In genomic region chr3:48129921-48130320, GRCh38 we compare ENCODE assay signal across 17 cellular contexts. TPM values are rescaled to one million over a fixed set of nuclear protein-coding genes. Genes with fewer than 3 reads are reported as not detected.
DNase-seq lines count a peak whose midpoint lies in the region; ATAC-seq and TF ChIP-seq lines count a peak whose summit lies in the region.
"Had no signal": no experiment of that assay in that cellular context is flagged by ENCODE, and none has a peak within 500 bp of the region (broad histone marks: within the 10 kb centered on the region; RNA-seq: fewer than 3 reads in every experiment).

No MANE protein-coding gene starts in this region.

- no peaks in the 10 kb centered on the region for H3K27me3 Mint-ChIP-seq in activated T-helper 17 cell treated with anti-CD3 and anti-CD28 coated beads, Interleukin-2, amount 50 U/mL, for 72 hours
- H3K27me3 Mint-ChIP-seq: activated CD4-positive, alpha-beta memory T cell treated with anti-CD3 and anti-CD28 coated beads, Interleukin-2, amount 10 ng/mL, durations not matched to agents 7 days and 5 days; effector memory CD8-positive, alpha-beta T cell had no signal

- H3K9me3 Mint-ChIP-seq in activated T-helper 17 cell treated with anti-CD3 and anti-CD28 coated beads, Interleukin-2, amount 50 U/mL, for 72 hours, result no peaks in the 10 kb centered on the region
- H3K9me3 Mint-ChIP-seq: activated CD4-positive, alpha-beta memory T cell treated with anti-CD3 and anti-CD28 coated beads, Interleukin-2, amount 10 ng/mL, durations not matched to agents 7 days and 5 days; activated naive CD4-positive, alpha-beta T cell treated with anti-CD3 and anti-CD28 coated beads, Interleukin-2, amount 50 U/mL, for 72 hours; effector memory CD8-positive, alpha-beta T cell; T-helper 1 cell treated with Interleukin-12 subunit alpha and Interleukin-12 subunit beta and Interleukin-4 antibody, amounts not matched to agents 30 μg/mL and 1 μg/mL, for 36 hours had no signal

- no peak for TF ChIP-seq CTCF in heart right ventricle (IDR thresholded peaks at IDR 0.05)
- no peak for TF ChIP-seq CTCF in foreskin fibroblast (IDR thresholded peaks at IDR 0.05; ENCODE audit: low read depth, low read length)

- no peak overlapping the region for H3K9ac ChIP-seq in neuronal stem cell (ENCODE audit: low read depth, low read length, poor library complexity)
- H3K9ac ChIP-seq: KMS-11 had no signal

- no peak overlapping the region for H4K8ac ChIP-seq in neuronal stem cell (ENCODE audit: low read depth, low read length)

- no peak overlapping the region for H2BK12ac ChIP-seq in neuronal stem cell (ENCODE audit: low read length)

- DNase-seq in heart right ventricle, result no peak
- DNase-seq in left ventricle myocardium superior, result no peak
- peak; percentile 56 to 61 for DNase-seq in foreskin fibroblast
- DNase-seq in neuronal stem cell (ENCODE audit: low spot score), result no peak
- DNase-seq in HK-2 (ENCODE audit: unreplicated experiment), result no peak
- DNase-seq: activated CD4-positive, alpha-beta memory T cell treated with anti-CD3 and anti-CD28 coated beads, Interleukin-2, amount 10 ng/mL, durations not matched to agents 7 days and 5 days; effector memory CD8-positive, alpha-beta T cell; NCI-H2029 treated with DMSO at 0.1 percent for 48 hours; stimulated activated CD4-positive, alpha-beta T cell treated with anti-CD3 and anti-CD28 coated beads, Interleukin-4, amount 100 ng/mL, for 4 hours had no signal

- no peak overlapping the region for H3K4ac ChIP-seq in neuronal stem cell (ENCODE audit: low read length)

- intact Hi-C loops in heart right ventricle (cut with DNase I) (loop anchor here in 4 of 10 donors (5.0 kb wide), 1 partner anchor 43 kb away; no protein-coding TSS in a partner anchor), left ventricle myocardium superior (cut with micrococcal nuclease) (no loop called here)

- no peak overlapping the region for H4K91ac ChIP-seq in neuronal stem cell (ENCODE audit: low read depth, low read length, poor library complexity)

- peak overlapping the region; percentile 73 to 95 (median 86) for H3K27ac ChIP-seq in heart right ventricle
- H3K27ac ChIP-seq in neuronal stem cell (replicated peaks; ENCODE audit: low read length), result no peak overlapping the region
- peak overlapping the region; percentile 61 for H3K27ac ChIP-seq in urinary bladder (ENCODE audit: low read depth)
- H3K27ac ChIP-seq: A549, KMS-11 had no signal

- no peak overlapping the region for H2BK15ac ChIP-seq in neuronal stem cell (ENCODE audit: low read length)

- ATAC-seq in heart right ventricle (no peak), left ventricle myocardium superior (no peak), GM19467 (IDR thresholded peaks at IDR 0.05; ENCODE audit: unreplicated experiment) (no peak)
- ATAC-seq in activated T-helper 17 cell treated with anti-CD3 and anti-CD28 coated beads, Interleukin-2, amount 50 U/mL, for 72 hours (replicated peaks), result no peak
- ATAC-seq: A549; activated naive CD4-positive, alpha-beta T cell treated with anti-CD3 and anti-CD28 coated beads, Interleukin-2, amount 50 U/mL, for 72 hours; effector memory CD8-positive, alpha-beta T cell; GM12878 had no signal

- no peak overlapping the region for H3K4me3 Mint-ChIP-seq in activated T-helper 17 cell treated with anti-CD3 and anti-CD28 coated beads, Interleukin-2, amount 50 U/mL, for 72 hours
- H3K4me3 Mint-ChIP-seq: activated CD4-positive, alpha-beta memory T cell treated with anti-CD3 and anti-CD28 coated beads, Interleukin-2, amount 10 ng/mL, durations not matched to agents 7 days and 5 days; effector memory CD8-positive, alpha-beta T cell; T-helper 1 cell treated with Interleukin-12 subunit alpha and Interleukin-12 subunit beta and Interleukin-4 antibody, amounts not matched to agents 30 μg/mL and 1 μg/mL, for 36 hours had no signal

- no peaks in the 10 kb centered on the region for H3K79me1 ChIP-seq in neuronal stem cell (ENCODE audit: low read depth, low read length)

- no peak overlapping the region for H3K14ac ChIP-seq in neuronal stem cell (ENCODE audit: low read length)

- peak overlapping the region in 1 of 10 donors; percentile 5 for H3K4me3 ChIP-seq in heart right ventricle
- no peak overlapping the region for H3K4me3 ChIP-seq in foreskin fibroblast (ENCODE audit: low read depth in 1 of 2, low read length in 2 of 2)
- no peak overlapping the region for H3K4me3 ChIP-seq in neuronal stem cell (ENCODE audit: low read length in 2 of 2)
- no peak overlapping the region for H3K4me3 ChIP-seq in urinary bladder (ENCODE audit: low read depth, low read length)
- H3K4me3 ChIP-seq: A549, GM12878 had no signal

- H3K4me1 Mint-ChIP-seq in activated T-helper 17 cell treated with anti-CD3 and anti-CD28 coated beads, Interleukin-2, amount 50 U/mL, for 72 hours, result no peaks in the 10 kb centered on the region
- H3K4me1 Mint-ChIP-seq: activated CD4-positive, alpha-beta memory T cell treated with anti-CD3 and anti-CD28 coated beads, Interleukin-2, amount 10 ng/mL, durations not matched to agents 7 days and 5 days had no signal

- WGBS in heart right ventricle, 2 donors, result 57 to 64% methylated on average over 2 of the region's 2 CpGs
- WGBS in neuronal stem cell (ENCODE audit: extremely low coverage in 2 of 2, insufficient read length in 2 of 2, insufficient replicate concordance in 1 of 2), 2 donors, result no CpG with 5 or more reads among the region's 2 CpGs
- 21% methylated on average over 2 of the region's 2 CpGs for WGBS in urinary bladder

- no peak overlapping the region for H3K4me2 ChIP-seq in neuronal stem cell (ENCODE audit: insufficient read depth, low read length, poor library complexity, severe bottlenecking)
- H3K4me2 ChIP-seq: A549, KMS-11 had no signal

- no peak overlapping the region for H3K23ac ChIP-seq in neuronal stem cell (ENCODE audit: low read depth, low read length, poor library complexity)

- H3K9me3 ChIP-seq in heart right ventricle (no peaks in the 10 kb centered on the region), neuronal stem cell (replicated peaks in 1 of 2; ENCODE audit: control insufficient read depth in 2 of 2, insufficient read depth in 1 of 2, low read depth in 1 of 2, low read length in 2 of 2) (no peaks in the 10 kb centered on the region)
- H3K9me3 ChIP-seq: A549 had no signal

- H2BK120ac ChIP-seq in neuronal stem cell (ENCODE audit: low read depth, low read length), result no peak overlapping the region

- H3K4me1 ChIP-seq in heart right ventricle, result peaks cover 13 to 33% (median 19%) of the 10 kb centered on the region in 9 donors
- peaks cover 7 to 11% of the 10 kb centered on the region in 2 donors for H3K4me1 ChIP-seq in neuronal stem cell (ENCODE audit: control insufficient read depth in 2 of 2, insufficient read depth in 1 of 2, low read depth in 1 of 2, low read length in 2 of 2)
- no peaks in the 10 kb centered on the region for H3K4me1 ChIP-seq in urinary bladder (ENCODE audit: insufficient read depth)

- H3K18ac ChIP-seq in neuronal stem cell (ENCODE audit: low read length), result no peak overlapping the region

- no peak overlapping the region for H3K27ac Mint-ChIP-seq in activated T-helper 17 cell treated with anti-CD3 and anti-CD28 coated beads, Interleukin-2, amount 50 U/mL, for 72 hours
- H3K27ac Mint-ChIP-seq: activated CD4-positive, alpha-beta memory T cell treated with anti-CD3 and anti-CD28 coated beads, Interleukin-2, amount 10 ng/mL, durations not matched to agents 7 days and 5 days; activated naive CD4-positive, alpha-beta T cell treated with anti-CD3 and anti-CD28 coated beads, Interleukin-2, amount 50 U/mL, for 72 hours; T-helper 1 cell treated with Interleukin-12 subunit alpha and Interleukin-12 subunit beta and Interleukin-4 antibody, amounts not matched to agents 30 μg/mL and 1 μg/mL, for 36 hours had no signal

- H3K27me3 ChIP-seq in heart right ventricle, result no peaks in the 10 kb centered on the region
- no peaks in the 10 kb centered on the region for H3K27me3 ChIP-seq in neuronal stem cell (ENCODE audit: control insufficient read depth in 3 of 3, insufficient read depth in 3 of 3, low read depth in 1 of 3, low read length in 3 of 3)

- no peaks in the 10 kb centered on the region for H3K36me3 Mint-ChIP-seq in activated T-helper 17 cell treated with anti-CD3 and anti-CD28 coated beads, Interleukin-2, amount 50 U/mL, for 72 hours (ENCODE audit: low read depth)
- H3K36me3 Mint-ChIP-seq: activated naive CD4-positive, alpha-beta T cell treated with anti-CD3 and anti-CD28 coated beads, Interleukin-2, amount 50 U/mL, for 72 hours had no signal

- H2BK5ac ChIP-seq in neuronal stem cell (ENCODE audit: low read length), result no peak overlapping the region

- peak overlapping the region; percentile 87 for H2AFZ ChIP-seq in neuronal stem cell (ENCODE audit: low read length)

- no peak overlapping the region for H2AK5ac ChIP-seq in neuronal stem cell (ENCODE audit: low read depth, low read length)

- H3K36me3 ChIP-seq in heart right ventricle (no peaks in the 10 kb centered on the region), neuronal stem cell (replicated peaks in 1 of 2; ENCODE audit: control insufficient read depth in 2 of 2, insufficient read depth in 2 of 2, low read length in 2 of 2) (no peaks in the 10 kb centered on the region), urinary bladder (ENCODE audit: insufficient read depth) (no peaks in the 10 kb centered on the region)

RNA-seq across cellular contexts. Expression of gene CDC25A, which starts 58.3 kb away (rescaled TPM):
- total RNA-seq in heart right ventricle, result 1 to 10 TPM in 6 of 10 donors, under 1 TPM in 4; 0.47 to 3.2 (median 1.2) TPM
- under 1 TPM; 0.20 to 0.59 TPM for polyA plus RNA-seq in heart right ventricle
- total RNA-seq in left ventricle myocardium superior, result 0.77 TPM
- polyA plus RNA-seq in neuronal stem cell (2013, experiment 1 of 2), result 26.0 TPM
- polyA plus RNA-seq in neuronal stem cell (2013, experiment 2 of 2), result 24.4 TPM
- 3.7 TPM for total RNA-seq in urinary bladder
- 0.32 TPM for polyA plus RNA-seq in urinary bladder
- total RNA-seq in activated T-helper 17 cell treated with anti-CD3 and anti-CD28 coated beads, Interleukin-2, amount 50 U/mL, for 72 hours, result 10 to 100 TPM; 18.8 to 42.7 TPM

Comparison
In these comparisons a context has a peak if more than half of its experiments do, and no peak if none do; other contexts are left out.
1. DNase-seq: peak in foreskin fibroblast (2 of 2); none in heart right ventricle (0 of 2), left ventricle myocardium superior (single experiment), neuronal stem cell (single experiment) and HK-2 (single experiment).